1 cellular context compared by ENCODE assay signal in genomic region chr3:12961726-12962036, GRCh38.
A peak's percentile ranks its signal among the peaks of the same experiment; 100 is the strongest.
TF ChIP-seq lines count a peak whose summit lies in the region.

No MANE protein-coding gene starts in this region.

TF ChIP-seq in K562, 482 proteins besides CTCF, POLR2A, EP300 and RAD21 (continued from another document):
- TF ChIP-seq MNT (conservative IDR thresholded peaks at IDR 0.05) (no peak), BRCA1 (IDR thresholded peaks at IDR 0.05) (no peak), BRCA1 (CRISPR knock-in tag; IDR thresholded peaks at IDR 0.05) (no peak), BCOR (IDR thresholded peaks at IDR 0.05) (peak; percentile 79; the same call in 1 of the 2 replicates), ESRRB (CRISPR knock-in tag; IDR thresholded peaks at IDR 0.05; ENCODE audit: borderline replicate concordance) (no peak), DEAF1 (CRISPR knock-in tag; IDR thresholded peaks at IDR 0.05) (no peak), ZBTB17 (CRISPR knock-in tag; IDR thresholded peaks at IDR 0.05) (0 out of 2 replicates have a peak, but pooled peaks have one; percentile 12), ZNF280A (IDR thresholded peaks at IDR 0.05; ENCODE audit: low read depth, partially characterized antibody) (no peak), E2F8 (IDR thresholded peaks at IDR 0.05; ENCODE audit: low read depth, partially characterized antibody) (no peak), ZZZ3 (IDR thresholded peaks at IDR 0.05) (no peak), STAG1 (CRISPR knock-in tag; IDR thresholded peaks at IDR 0.05; ENCODE audit: borderline replicate concordance) (no peak), XRCC5 (IDR thresholded peaks at IDR 0.05; ENCODE audit: low read depth, low read length) (0 out of 2 replicates have a peak, but pooled peaks have one; percentile 41), ETS2 (tag; IDR thresholded peaks at IDR 0.05; ENCODE audit: borderline replicate concordance, poor library complexity, severe bottlenecking) (no peak), ZKSCAN8 (CRISPR knock-in tag; IDR thresholded peaks at IDR 0.05) (no peak), MCM3 (IDR thresholded peaks at IDR 0.05) (no peak), SMAD4 (CRISPR knock-in tag; conservative IDR thresholded peaks at IDR 0.05) (no peak), KAT2B (IDR thresholded peaks at IDR 0.05; ENCODE audit: low read depth, low read length) (no peak)
TF ChIP-seq in K562: peak in this region for 8.
